In the genomic region with DNA sequence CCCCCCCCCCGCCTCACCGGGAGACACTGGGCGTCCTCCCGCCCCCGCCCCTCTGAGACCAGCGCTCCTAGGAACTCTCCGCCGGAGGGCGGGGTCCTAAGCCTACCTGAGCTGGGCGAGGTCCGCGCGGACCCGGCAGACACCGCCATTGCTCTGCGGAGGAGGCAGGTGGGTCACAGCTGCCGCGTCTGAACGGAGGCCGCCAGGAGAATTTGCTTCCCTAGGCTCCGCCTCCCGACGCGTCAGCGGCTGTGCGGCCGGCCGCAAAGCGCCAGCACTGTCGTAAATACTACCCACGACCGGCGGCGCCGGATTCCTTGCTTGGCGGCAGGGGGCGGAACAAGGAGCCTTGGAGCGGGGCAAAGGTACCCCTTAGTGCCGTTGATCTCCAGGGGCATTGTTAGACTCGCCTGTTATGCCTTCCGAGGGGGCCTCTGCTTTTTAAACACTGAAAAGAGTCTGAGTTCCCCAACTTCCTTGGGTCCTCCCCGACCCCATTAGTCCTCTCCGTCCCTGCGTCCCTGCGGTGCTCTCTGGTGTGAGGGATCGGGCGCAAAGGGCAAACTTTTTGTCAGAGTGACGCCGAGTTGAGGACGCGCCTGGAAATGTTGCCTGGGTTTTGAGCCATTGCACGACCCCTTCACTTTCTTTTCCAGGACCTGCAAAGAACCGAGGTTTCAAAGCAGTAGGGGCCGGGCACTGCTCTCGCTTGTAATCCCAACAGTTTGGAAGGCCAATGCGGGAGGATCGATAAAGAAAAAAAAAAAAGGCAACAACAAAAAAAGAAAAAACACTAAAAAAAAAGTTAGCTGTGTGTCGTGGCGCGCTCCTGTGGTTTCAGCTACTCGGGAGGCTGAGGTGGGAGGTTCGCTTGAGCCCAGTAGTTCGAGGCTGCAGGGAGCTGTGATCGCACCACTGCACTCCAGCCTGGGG, we compare ENCODE assay signal across 8 cellular contexts. TPM values are rescaled to one million over a fixed set of nuclear protein-coding genes. Genes with fewer than 3 reads are reported as not detected.
DNase-seq lines count a peak whose midpoint lies in the region; ATAC-seq, FAIRE-seq and TF ChIP-seq lines count a peak whose summit lies in the region.

A gene (minus strand): TSS at position 214 of the 933 bp plus-strand sequence. CDS start 65 bp downstream, at position 149.

- peak within 1 kb of the TSS; percentile 56 for H2BK120ac ChIP-seq in IMR-90 (ENCODE audit: low read depth, low read length)

- H3K79me1 ChIP-seq in IMR-90 (ENCODE audit: low read depth in 1 of 2, low read length in 2 of 2): peaks cover 19 to 41% of the 10 kb centered on the region in 2 experiments

- H3K4me2 ChIP-seq in IMR-90 (ENCODE audit: low read depth, low read length): peak within 1 kb of the TSS; percentile 95
- H3K4me2 ChIP-seq in OCI-LY7 (ENCODE audit: low read length): peak within 1 kb of the TSS; percentile 98

- no peak within 1 kb of the TSS for H2BK15ac ChIP-seq in IMR-90 (ENCODE audit: low read depth, low read length)

- DNase-seq in D721Med (ENCODE audit: insufficient read length, low spot score) (peak; percentile 81), IMR-90 (peak; percentile 92), OCI-LY7 (ENCODE audit: low spot score) (peak; percentile 98), epidermal melanocyte (ENCODE audit: insufficient read length, low spot score) (peak; percentile 90)
- peak; percentile 97 for DNase-seq in activated CD8-positive, alpha-beta memory T cell treated with anti-CD3 and anti-CD28 coated beads, Interleukin-2, amount 50 U/mL, for 48 hours
- peak; percentile 92 to 94 for DNase-seq in stimulated activated CD8-positive, alpha-beta memory T cell treated with anti-CD3 and anti-CD28 coated beads, Interleukin-2, amount 100 ng/mL, for 48 hours (ENCODE audit: low read depth in 2 of 2)

- H2BK20ac ChIP-seq in IMR-90 (ENCODE audit: low read depth, low read length): no peak within 1 kb of the TSS

- H3K4me1 ChIP-seq in IMR-90 (ENCODE audit: control insufficient read depth, insufficient read depth, low read length): peaks cover 3% of the 10 kb centered on the region; the same call in 1 of the 2 replicates
- peaks cover 30% of the 10 kb centered on the region for H3K4me1 ChIP-seq in OCI-LY7 (ENCODE audit: insufficient read depth, low read length, poor library complexity, severe bottlenecking)
- peaks cover 37% of the 10 kb centered on the region for H3K4me1 ChIP-seq in mononuclear cell (ENCODE audit: insufficient read depth, low read length)

- peak within 1 kb of the TSS; percentile 81 for H3K27ac ChIP-seq in IMR-90 (ENCODE audit: insufficient read depth, low read length)
- H3K27ac ChIP-seq in OCI-LY7 (ENCODE audit: low read depth, low read length, poor library complexity, severe bottlenecking): peak within 1 kb of the TSS; percentile 65

- in situ Hi-C loops in IMR-90 (cut with MboI; ENCODE audit: low sequenced_read_pairs): no loop called here

- H3K27me3 ChIP-seq in IMR-90 (ENCODE audit: control insufficient read depth, insufficient read depth, low read length) (no peaks in the 10 kb centered on the region), mononuclear cell (ENCODE audit: insufficient read depth, low read length) (no peaks in the 10 kb centered on the region)

- peak within 1 kb of the TSS; percentile 80 for H2BK5ac ChIP-seq in IMR-90 (ENCODE audit: low read depth, low read length, poor library complexity, severe bottlenecking)

- 1% methylated on average over 27 of the region's 64 CpGs; no CpG with 5 or more reads in 1 of the 2 experiments for WGBS in IMR-90 (ENCODE audit: extremely low coverage in 2 of 2, insufficient read length in 1 of 2), 2 experiments

- peak within 1 kb of the TSS; percentile 63 for H2AK5ac ChIP-seq in IMR-90 (ENCODE audit: low read depth, low read length)

- TF ChIP-seq RAD21 in IMR-90 (IDR thresholded peaks at IDR 0.05; ENCODE audit: low read length): 0 out of 2 replicates have a peak, but pooled peaks have one; percentile 16

- H3K9me3 ChIP-seq in IMR-90 (ENCODE audit: control insufficient read depth, insufficient read depth, low read length) (no peaks in the 10 kb centered on the region), OCI-LY7 (ENCODE audit: low read length) (no peaks in the 10 kb centered on the region), mononuclear cell (ENCODE audit: low read depth, low read length) (no peaks in the 10 kb centered on the region)

- peak within 1 kb of the TSS; percentile 31 for H3K18ac ChIP-seq in IMR-90 (ENCODE audit: low read depth, low read length)

- peaks cover 8% of the 10 kb centered on the region; the same call in 1 of the 2 replicates for H3K9me1 ChIP-seq in IMR-90 (ENCODE audit: insufficient read depth, low read length)

- peak within 1 kb of the TSS; percentile 65 for H3K4me3 ChIP-seq in IMR-90 (ENCODE audit: insufficient read depth, low read depth, low read length)
- H3K4me3 ChIP-seq in OCI-LY7 (ENCODE audit: low read depth, low read length, poor library complexity, severe bottlenecking): peak within 1 kb of the TSS; percentile 79
- H3K4me3 ChIP-seq in mononuclear cell (ENCODE audit: low read length): peak within 1 kb of the TSS; percentile 57

- peaks cover 10% of the 10 kb centered on the region for H3K36me3 ChIP-seq in IMR-90 (ENCODE audit: control insufficient read depth, insufficient read depth, low read length)
- peaks cover 21% of the 10 kb centered on the region for H3K36me3 ChIP-seq in OCI-LY7 (ENCODE audit: insufficient read depth, low read length)

- peak within 1 kb of the TSS; percentile 90 for H3K9ac ChIP-seq in IMR-90 (ENCODE audit: low read depth, low read length)

- dilution Hi-C loops in IMR-90 (cut with HindIII; ENCODE audit: low sequenced_read_pairs, unreplicated experiment): no loop called here

- FAIRE-seq in D721Med (lab: Jason Lieb, UNC): no peak

- H2AFZ ChIP-seq in IMR-90 (replicated peaks; ENCODE audit: low read length, poor library complexity) (peak within 1 kb of the TSS; percentile 95), OCI-LY7 (ENCODE audit: low read length) (peak within 1 kb of the TSS; percentile 33)

- H4K5ac ChIP-seq in IMR-90 (ENCODE audit: low read depth, low read length): peak within 1 kb of the TSS; percentile 85

- H3K14ac ChIP-seq in IMR-90 (replicated peaks; ENCODE audit: low read depth, low read length): peak within 1 kb of the TSS; percentile 99

- H3K9me2 ChIP-seq in OCI-LY7 (ENCODE audit: insufficient read depth, low read length): no peaks in the 10 kb centered on the region

- POLR2A ChIA-PET in IMR-90 (lab: Charles Lee; ENCODE audit: unreplicated experiment) (interaction anchor here (0.6 to 0.8 kb wide), 3 partner anchors 26 to 204 kb away, joined by 3 read pairs; no protein-coding TSS in a partner anchor), OCI-LY7 (lab: Charles Lee) (interaction anchor here (0.5 to 2.7 kb wide), 14 partner anchors 10 to 632 kb away, joined by 3 to 29 read pairs (median 6); a partner anchor contains a TSS)

- H4K20me1 ChIP-seq in IMR-90 (ENCODE audit: insufficient read depth, low read length): no peaks in the 10 kb centered on the region
- H4K20me1 ChIP-seq in OCI-LY7 (ENCODE audit: insufficient read depth, low read length): no peaks in the 10 kb centered on the region

- intact Hi-C loops in IMR-90 (cut with micrococcal nuclease): loop anchor here (2.0 to 5.0 kb wide), 2 partner anchors 23 to 41 kb away; a partner anchor contains a TSS
- intact Hi-C loops in OCI-LY7 (cut with micrococcal nuclease; ENCODE audit: unreplicated experiment): loop anchor here (1.0 to 2.0 kb wide), 3 partner anchors 17 to 41 kb away; a partner anchor contains a TSS

- ATAC-seq in GM21526 (IDR thresholded peaks at IDR 0.05; ENCODE audit: low FRiP score, unreplicated experiment): peak; percentile 83
- peak; percentile 98 for ATAC-seq in IMR-90 (ENCODE audit: low read depth)

- H2AK9ac ChIP-seq in IMR-90 (replicated peaks; ENCODE audit: low read depth, low read length, poor library complexity): peak within 1 kb of the TSS; percentile 94

- H3K23ac ChIP-seq in IMR-90 (ENCODE audit: low read depth, low read length): peak within 1 kb of the TSS; percentile 99

- peaks cover 13% of the 10 kb centered on the region for H3K79me2 ChIP-seq in OCI-LY7 (ENCODE audit: insufficient read depth, low read depth, low read length)

- H4K91ac ChIP-seq in IMR-90 (ENCODE audit: insufficient read depth, low read depth, low read length): peak within 1 kb of the TSS; percentile 69

- BruUV-seq in IMR-90 (replicated peaks; lab: Mats Ljungman, UMichigan): no TSS peak
- TSS peak; percentile 96 for BruUV-seq in OCI-LY7 (replicated peaks; lab: Mats Ljungman, UMichigan)

- CTCF ChIA-PET in IMR-90 (lab: Yijun Ruan, JAX): interaction anchor here (0.6 to 1.0 kb wide), 2 partner anchors 140 to 955 kb away, joined by 3 read pairs; no protein-coding TSS in a partner anchor
- CTCF ChIA-PET in OCI-LY7 (lab: Charles Lee; ENCODE audit: unreplicated experiment): interaction anchor here (0.8 to 1.3 kb wide), 2 partner anchors 33 to 142 kb away, joined by 3 to 5 read pairs; no protein-coding TSS in a partner anchor

- H3K56ac ChIP-seq in IMR-90 (ENCODE audit: extremely low read depth, insufficient read depth, low read length): peak within 1 kb of the TSS; percentile 73

- peak within 1 kb of the TSS; percentile 81 to 95 for H4K8ac ChIP-seq in IMR-90 (ENCODE audit: low read depth in 2 of 2, low read length in 2 of 2)

- peak within 1 kb of the TSS; percentile 95 for H3K4ac ChIP-seq in IMR-90 (ENCODE audit: low read depth, low read length)

- TF ChIP-seq CTCF in D721Med (IDR thresholded peaks at IDR 0.05; ENCODE audit: insufficient read depth, missing control alignments) (no peak), IMR-90 (conservative IDR thresholded peaks at IDR 0.05; ENCODE audit: low read depth, low read length) (peak; percentile 31; the same call in 1 of the 2 replicates), OCI-LY7 (conservative IDR thresholded peaks at IDR 0.05; ENCODE audit: low read length) (no peak)

- peak; percentile 62 for TF ChIP-seq POLR2A in IMR-90 (IDR thresholded peaks at IDR 0.05; ENCODE audit: low read depth, low read length)

TF ChIP-seq in IMR-90, 13 proteins besides CTCF, POLR2A, EP300 and RAD21:
- TF ChIP-seq RFX5 (IDR thresholded peaks at IDR 0.05; ENCODE audit: low read depth, low read length) (no peak), MXI1 (IDR thresholded peaks at IDR 0.05; ENCODE audit: borderline replicate concordance, low read depth, low read length) (peak; percentile 62; the same call in 1 of the 2 replicates)
TF ChIP-seq in IMR-90: peak in this region for 1.

RNA-seq across cellular contexts. Expression of the gene that starts here (rescaled TPM):
- 31.9 and 35.0 TPM in 2 replicates for total RNA-seq in IMR-90 (2012; rRNA removed)
- 37.0 and 39.4 TPM in 2 replicates for polyA plus RNA-seq in IMR-90 (2012; rRNA removed)
- 57.1 and 81.4 TPM in 2 replicates for polyA plus RNA-seq in IMR-90 (2012; cell fraction: cytosol; rRNA removed)
- polyA plus RNA-seq in IMR-90 (2012; cell fraction: nucleus; rRNA removed; ENCODE audit: low replicate concordance): 60.6 and 63.6 TPM in 2 replicates
- 16.5 and 33.3 TPM in 2 replicates for total RNA-seq in OCI-LY7 (2014; rRNA removed; shearing (Covaris generic))
- 32.5 and 32.8 TPM in 2 replicates for total RNA-seq in OCI-LY7 (2022)
- total RNA-seq in mononuclear cell: 11.0 TPM

Comparison
In these comparisons a context has a peak if more than half of its experiments do, and no peak if none do; other contexts are left out.
1. Peak in every context shown above with its lines: DNase-seq, ATAC-seq, H3K4me3 ChIP-seq and H3K27ac ChIP-seq.